ENCODE assay signal across 17 cellular contexts in the genomic region with DNA sequence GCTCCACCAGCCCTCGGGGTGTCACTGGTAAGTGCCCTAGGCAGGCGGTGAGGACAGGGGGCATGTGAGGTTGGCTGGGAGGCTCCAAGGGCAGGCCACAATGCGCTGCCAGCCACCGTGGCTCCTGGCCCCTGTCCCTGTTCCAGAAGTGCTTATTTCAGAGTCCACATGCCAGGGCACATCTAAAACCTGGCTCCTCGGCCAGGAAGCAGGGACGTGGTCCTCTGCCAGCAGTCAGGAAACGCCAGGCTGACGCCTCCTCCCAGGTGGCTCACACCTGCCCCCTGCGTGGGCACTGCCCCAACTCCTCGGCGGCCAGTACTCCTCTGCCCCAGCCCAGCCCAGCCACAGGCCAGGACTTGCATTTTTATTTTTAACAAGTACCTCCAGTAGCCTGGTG.
DNase-seq lines count a peak whose midpoint lies in the region; ATAC-seq and TF ChIP-seq lines count a peak whose summit lies in the region.
"Had no signal": no experiment of that assay in that cellular context is flagged by ENCODE, and none has a peak within 500 bp of the region (broad histone marks: within the 10 kb centered on the region; RNA-seq: fewer than 3 reads in every experiment).

No MANE protein-coding gene starts in this region.

- peaks cover 6 to 8% of the 10 kb centered on the region in 2 donors for H3K4me1 Mint-ChIP-seq in effector memory CD8-positive, alpha-beta T cell (ENCODE audit: low read depth in 2 of 2)
- H3K4me1 Mint-ChIP-seq: GM23338 had no signal

- peaks cover 40 to 84% (median 69%) of the 10 kb centered on the region in 10 experiments for H3K4me1 ChIP-seq in BLaER1 treated with 17β-estradiol and CSF1 and Interleukin-3, amounts not matched to agents 10 nM and 100 nM
- H3K4me1 ChIP-seq in prostate gland (replicated peaks) (no peaks in the 10 kb centered on the region), mucosa of descending colon (ENCODE audit: low read depth) (no peaks in the 10 kb centered on the region)

- peak in 1 of 4 experiments; percentile 9 for TF ChIP-seq CTCF in prostate gland (IDR thresholded peaks at IDR 0.05)
- TF ChIP-seq CTCF in mucosa of descending colon (IDR thresholded peaks at IDR 0.05) = no peak

- peak overlapping the region in 2 of 11 experiments; percentile 60 to 71; a peak in 2 of 22 replicates for H3K4me2 ChIP-seq in BLaER1 treated with 17β-estradiol and CSF1 and Interleukin-3, amounts not matched to agents 10 nM and 100 nM
- H3K4me2 ChIP-seq: GM23338 had no signal

- H3K27me3 Mint-ChIP-seq in effector memory CD8-positive, alpha-beta T cell = no peaks in the 10 kb centered on the region
- H3K27me3 Mint-ChIP-seq: type B pancreatic cell had no signal

- H4K20me1 ChIP-seq in BLaER1 treated with 17β-estradiol and CSF1 and Interleukin-3, amounts not matched to agents 10 nM and 100 nM = peaks cover 0 to 35% (median 0%) of the 10 kb centered on the region in 11 experiments; a peak in 11 of 22 replicates

- intact Hi-C loops in prostate gland (cut with DNase I) = no loop called here
- intact Hi-C loops in mucosa of descending colon (cut with DNase I, micrococcal nuclease) = no loop called here

- peaks cover 92% of the 10 kb centered on the region for H3K36me3 Mint-ChIP-seq in effector memory CD8-positive, alpha-beta T cell (ENCODE audit: insufficient read depth)

- peak overlapping the region in 8 of 11 experiments; percentile 61 to 85 (median 80); a peak in 14 of 22 replicates for H3K27ac ChIP-seq in BLaER1 treated with 17β-estradiol and CSF1 and Interleukin-3, amounts not matched to agents 10 nM and 100 nM
- peak overlapping the region in 1 of 2 donors; percentile 11 for H3K27ac ChIP-seq in prostate gland

- peak overlapping the region; percentile 64 to 84 for H3K27ac Mint-ChIP-seq in effector memory CD8-positive, alpha-beta T cell
- H3K27ac Mint-ChIP-seq: GM23338, type B pancreatic cell had no signal

- 47% methylated on average over 9 of the region's 11 CpGs for WGBS in prostate gland

- peak overlapping the region in 2 of 11 experiments; percentile 5 to 26; a peak in 3 of 22 replicates for H3K9ac ChIP-seq in BLaER1 treated with 17β-estradiol and CSF1 and Interleukin-3, amounts not matched to agents 10 nM and 100 nM

- TF ChIP-seq POLR2A in prostate gland (IDR thresholded peaks at IDR 0.05) = no peak

- H3K4me3 ChIP-seq in BLaER1 treated with 17β-estradiol and CSF1 and Interleukin-3, amounts not matched to agents 10 nM and 100 nM = no peak overlapping the region
- no peak overlapping the region for H3K4me3 ChIP-seq in prostate gland
- no peak overlapping the region for H3K4me3 ChIP-seq in mucosa of descending colon
- H3K4me3 ChIP-seq: adrenal gland, esophagus muscularis mucosa, GM23338, MG63 had no signal

- DNase-seq in NCI-H2029 (lab: John Stamatoyannopoulos, UW) (peak; percentile 92), prostate gland (ENCODE audit: low spot score) (peak; percentile 84), GOT3 (lab: John Stamatoyannopoulos, UW) (no peak), mucosa of descending colon (no peak), cerebellar nuclear complex (lab: John Stamatoyannopoulos, UW) (no peak), NCI-H774 (lab: John Stamatoyannopoulos, UW) (no peak)
- no peak for DNase-seq in effector memory CD8-positive, alpha-beta T cell
- DNase-seq: activated CD4-positive, CD25-positive, alpha-beta regulatory T cell; adrenal gland; DMS 273 treated with DMSO at 0.1 percent for 48 hours; MG63; SHP77 had no signal

- no peaks in the 10 kb centered on the region for H3K9me3 Mint-ChIP-seq in effector memory CD8-positive, alpha-beta T cell
- H3K9me3 Mint-ChIP-seq: GM23338; T-helper 1 cell treated with Interleukin-12 subunit alpha and Interleukin-12 subunit beta and Interleukin-4 antibody, amounts not matched to agents 30 μg/mL and 1 μg/mL, for 36 hours; type B pancreatic cell had no signal

- peaks cover 64 to 88% (median 80%) of the 10 kb centered on the region in 11 experiments for H3K36me3 ChIP-seq in BLaER1 treated with 17β-estradiol and CSF1 and Interleukin-3, amounts not matched to agents 10 nM and 100 nM
- peaks cover 0 to 4% of the 10 kb centered on the region in 2 donors for H3K36me3 ChIP-seq in prostate gland
- no peaks in the 10 kb centered on the region for H3K36me3 ChIP-seq in mucosa of descending colon (ENCODE audit: low read depth)
- H3K36me3 ChIP-seq: MG63 had no signal

- no peaks in the 10 kb centered on the region for H3K27me3 ChIP-seq in BLaER1 treated with 17β-estradiol and CSF1 and Interleukin-3, amounts not matched to agents 10 nM and 100 nM
- H3K27me3 ChIP-seq in prostate gland (replicated peaks; ENCODE audit: insufficient read depth) = no peaks in the 10 kb centered on the region
- H3K27me3 ChIP-seq: adrenal gland, esophagus muscularis mucosa, MG63 had no signal

- H3K9me3 ChIP-seq in BLaER1 treated with 17β-estradiol and CSF1 and Interleukin-3, amounts not matched to agents 10 nM and 100 nM (replicated peaks in 1 of 11) = peaks cover 0 to 11% (median 0%) of the 10 kb centered on the region in 11 experiments; a peak in 9 of 22 replicates
- H3K9me3 ChIP-seq in prostate gland (no peaks in the 10 kb centered on the region), mucosa of descending colon (no peaks in the 10 kb centered on the region)
- H3K9me3 ChIP-seq: adrenal gland, esophagus muscularis mucosa, MG63 had no signal

- no peak overlapping the region for H3K4me3 Mint-ChIP-seq in effector memory CD8-positive, alpha-beta T cell
- H3K4me3 Mint-ChIP-seq: GM23338; T-helper 1 cell treated with Interleukin-12 subunit alpha and Interleukin-12 subunit beta and Interleukin-4 antibody, amounts not matched to agents 30 μg/mL and 1 μg/mL, for 36 hours; type B pancreatic cell had no signal

- ATAC-seq in effector memory CD8-positive, alpha-beta T cell (replicated peaks) = no peak
- no peak for ATAC-seq in mucosa of descending colon
- ATAC-seq: GM23338 had no signal

Comparison
In these comparisons a context has a peak if more than half of its experiments do, and no peak if none do; other contexts are left out.
1. DNase-seq: peak in NCI-H2029 (single experiment) and prostate gland (single experiment); none in effector memory CD8-positive, alpha-beta T cell (0 of 3), GOT3 (single experiment), mucosa of descending colon (0 of 3), cerebellar nuclear complex (0 of 2) and NCI-H774 (single experiment).